Comparison of ENCODE assay signal across 9 cellular contexts in the genomic region with DNA sequence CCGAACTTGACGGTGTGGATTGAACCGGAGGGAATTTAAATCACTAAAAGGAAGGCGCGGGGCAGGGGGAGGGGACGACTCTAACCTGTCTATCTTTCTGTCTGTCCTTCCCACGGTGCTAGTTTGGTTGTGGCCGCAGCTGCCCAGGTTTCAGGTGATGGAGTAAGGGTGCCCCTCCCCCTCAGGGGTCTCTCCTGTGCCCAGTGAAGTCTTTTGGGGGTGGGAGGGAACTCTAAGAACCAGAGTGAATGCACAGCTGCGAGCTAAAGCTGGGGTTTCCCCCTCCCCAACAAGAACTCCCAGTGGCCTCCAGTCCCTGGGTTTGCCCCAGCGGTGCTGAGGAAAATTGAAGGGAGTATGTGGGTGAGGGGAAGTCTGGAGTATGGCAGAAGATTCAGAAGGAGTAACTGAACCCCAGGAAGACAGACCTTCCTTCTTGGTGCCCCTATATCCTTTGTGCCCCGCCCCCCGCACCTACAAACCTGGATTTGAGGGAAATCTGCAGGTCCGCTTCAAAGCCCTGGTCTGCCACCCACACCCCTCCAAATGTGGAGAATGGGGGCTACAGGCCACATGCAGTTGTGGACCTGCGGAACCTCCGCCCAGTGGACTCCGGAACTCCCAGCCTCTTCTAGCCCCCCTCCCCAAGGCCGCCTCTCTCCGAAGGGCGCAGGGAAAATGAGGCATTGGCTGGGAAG. TPM values are rescaled to one million over a fixed set of nuclear protein-coding genes. Genes with fewer than 3 reads are reported as not detected.
DNase-seq lines count a peak whose midpoint lies in the region; ATAC-seq, FAIRE-seq and TF ChIP-seq lines count a peak whose summit lies in the region.
"Had no signal": no experiment of that assay in that cellular context is flagged by ENCODE, and none has a peak within 500 bp of the region (broad histone marks: within the 10 kb centered on the region; RNA-seq: fewer than 3 reads in every experiment).

No MANE protein-coding gene starts in this region.

- intact Hi-C loops in endothelial cell of umbilical vein (cut with micrococcal nuclease) = no loop called here
- intact Hi-C loops in ovary (cut with DNase I) = loop anchor here in 1 of 4 donors (10.0 kb wide), 1 partner anchor 358 kb away; no protein-coding TSS in a partner anchor

- H3K9ac ChIP-seq in MM.1S (ENCODE audit: low read length) (peak overlapping the region; percentile 45; the same call in 1 of the 2 replicates), endothelial cell of umbilical vein (replicated peaks; ENCODE audit: extremely low read depth, insufficient read depth, low read length) (no peak overlapping the region)

- CTCF ChIA-PET in endothelial cell of umbilical vein (lab: Charles Lee) = interaction anchor here (0.6 to 3.7 kb wide), 4 partner anchors 10 to 211 kb away, joined by 3 to 17 read pairs (median 8); no protein-coding TSS in a partner anchor

- BruUV-seq in endothelial cell of umbilical vein (replicated peaks; lab: Mats Ljungman, UMichigan) = no TSS peak

- POLR2A ChIA-PET in endothelial cell of umbilical vein (lab: Charles Lee) = interaction anchor here (0.6 kb wide), 1 partner anchor 597 kb away, joined by 3 read pairs; no protein-coding TSS in a partner anchor

- TF ChIP-seq CTCF in MM.1S (IDR thresholded peaks at IDR 0.05; ENCODE audit: low read length) = no peak
- TF ChIP-seq CTCF in endothelial cell of umbilical vein (IDR thresholded peaks at IDR 0.05; ENCODE audit: extremely low read depth in 1 of 2, insufficient read depth in 1 of 2, low read depth in 1 of 2, low read length in 2 of 2) = no peak
- no peak for TF ChIP-seq CTCF in ovary (IDR thresholded peaks at IDR 0.05)

- H3K27ac ChIP-seq in MM.1S (ENCODE audit: low read length) (no peak overlapping the region), endothelial cell of umbilical vein (ENCODE audit: insufficient read depth, low read depth, low read length) (no peak overlapping the region), ovary (peak overlapping the region in 1 of 2 donors; percentile 72)

- no peak for FAIRE-seq in endothelial cell of umbilical vein (lab: Jason Lieb, UNC)

- in situ Hi-C loops in Caki2 (cut with HindIII; ENCODE audit: low pct_unique_long_range_greater_than_20kb, low sequenced_read_pairs) = no loop called here

- H3F3A ChIP-seq in MM.1S (ENCODE audit: insufficient read depth, low read length) = 0 out of 2 replicates have a peak, but pooled peaks cover 3% of the 10 kb centered on the region

- DNase-seq in Caki2 (ENCODE audit: low read depth) (peak; percentile 45), MM.1S (no peak), endothelial cell of umbilical vein (ENCODE audit: low read depth, low spot score) (no peak), ovary (peak in 1 of 5 donors; percentile 39), NCI-H1436 (lab: John Stamatoyannopoulos, UW) (no peak), DMS 273 (lab: John Stamatoyannopoulos, UW; ENCODE audit: unreplicated experiment) (no peak), SHP77 treated with DMSO at 0.1 percent for 48 hours (lab: John Stamatoyannopoulos, UW) (no peak)
- DNase-seq: head of caudate nucleus had no signal

- ATAC-seq in HG02763 (IDR thresholded peaks at IDR 0.05; ENCODE audit: unreplicated experiment) = no peak

- H3K36me3 ChIP-seq in MM.1S (replicated peaks; ENCODE audit: insufficient read depth, low read length) (no peaks in the 10 kb centered on the region), endothelial cell of umbilical vein (ENCODE audit: control insufficient read depth in 2 of 2, extremely low read depth in 1 of 2, insufficient read depth in 2 of 2, low read length in 2 of 2) (no peaks in the 10 kb centered on the region), ovary (no peaks in the 10 kb centered on the region)

- H3K9me1 ChIP-seq in endothelial cell of umbilical vein (replicated peaks; ENCODE audit: control insufficient read depth, extremely low read depth, insufficient read depth, low read length) = no peaks in the 10 kb centered on the region

- dilution Hi-C loops in endothelial cell of umbilical vein (cut with MboI; ENCODE audit: extremely low pct_ligation_motif_present, low sequenced_read_pairs) = no loop called here

- 65 to 82% (median 81%) methylated on average over 19 of the region's 19 CpGs for WGBS in ovary, 3 donors

- no peaks in the 10 kb centered on the region for H3K9me2 ChIP-seq in MM.1S (replicated peaks; ENCODE audit: insufficient read depth, low read length)

- H2AFZ ChIP-seq in MM.1S (ENCODE audit: low read length) = peak overlapping the region; percentile 96
- H2AFZ ChIP-seq in endothelial cell of umbilical vein (ENCODE audit: low read depth, low read length) = no peak overlapping the region

- H3K79me2 ChIP-seq in MM.1S (ENCODE audit: low read length) (no peaks in the 10 kb centered on the region), endothelial cell of umbilical vein (ENCODE audit: control insufficient read depth, insufficient read depth, low read length) (no peaks in the 10 kb centered on the region)

- H3K4me3 ChIP-seq in MM.1S (ENCODE audit: low read length) (peak overlapping the region; percentile 84), endothelial cell of umbilical vein (replicated peaks in 1 of 3; ENCODE audit: insufficient read depth in 1 of 3, low read depth in 1 of 3, low read length in 3 of 3) (peak overlapping the region in 1 of 3 experiments; percentile 23), ovary (peak overlapping the region; percentile 21)

- no peaks in the 10 kb centered on the region for H4K20me1 ChIP-seq in MM.1S (ENCODE audit: insufficient read depth, low read length)
- H4K20me1 ChIP-seq in endothelial cell of umbilical vein (replicated peaks; ENCODE audit: control insufficient read depth, extremely low read depth, insufficient read depth, low read length) = no peaks in the 10 kb centered on the region

- peaks cover 9% of the 10 kb centered on the region; the same call in 1 of the 2 replicates for H3K4me1 ChIP-seq in MM.1S (ENCODE audit: low read length)
- H3K4me1 ChIP-seq in endothelial cell of umbilical vein (ENCODE audit: control insufficient read depth, extremely low read depth, insufficient read depth, low read length) = no peaks in the 10 kb centered on the region
- peaks cover 9% of the 10 kb centered on the region for H3K4me1 ChIP-seq in ovary (ENCODE audit: insufficient read depth)

- H3K4me2 ChIP-seq in MM.1S (ENCODE audit: low read depth, low read length) = peak overlapping the region; percentile 99
- H3K4me2 ChIP-seq in endothelial cell of umbilical vein (ENCODE audit: insufficient read depth, low read length) = peak overlapping the region; percentile 16

- TF ChIP-seq EP300 in ovary (IDR thresholded peaks at IDR 0.05) = no peak

- H3K27me3 ChIP-seq in MM.1S (replicated peaks; ENCODE audit: insufficient read depth, low read length) (peaks cover 96% of the 10 kb centered on the region), endothelial cell of umbilical vein (ENCODE audit: control insufficient read depth in 2 of 2, insufficient read depth in 2 of 2, low read length in 2 of 2) (peaks cover 85 to 99% of the 10 kb centered on the region in 2 experiments), ovary (no peaks in the 10 kb centered on the region)

- TF ChIP-seq POLR2A in endothelial cell of umbilical vein (IDR thresholded peaks at IDR 0.05; ENCODE audit: low read depth, low read length) = no peak
- TF ChIP-seq POLR2A in ovary (IDR thresholded peaks at IDR 0.05) = no peak

- H3K9me3 ChIP-seq in MM.1S (replicated peaks; ENCODE audit: insufficient read depth, low read length) (no peaks in the 10 kb centered on the region), endothelial cell of umbilical vein (replicated peaks; ENCODE audit: control insufficient read depth, insufficient read depth, low read length) (no peaks in the 10 kb centered on the region), ovary (no peaks in the 10 kb centered on the region)

RNA-seq across cellular contexts. Expression of a gene that starts 3.6 kb away (rescaled TPM):
- total RNA-seq in Caki2 (2014; rRNA removed; shearing (Covaris generic); ENCODE audit: low replicate concordance) = 1.4 and 2.4 TPM in 2 replicates
- total RNA-seq in endothelial cell of umbilical vein = 0.21 and 0.40 TPM in 2 replicates
- polyA plus RNA-seq in endothelial cell of umbilical vein = 0.54 and 0.58 TPM in 2 replicates
- 0.32 and 0.35 TPM in 2 replicates for polyA plus RNA-seq in endothelial cell of umbilical vein (2011; cell fraction: cytosol; rRNA removed)
- 0.21 and 0.45 TPM in 2 replicates for polyA plus RNA-seq in endothelial cell of umbilical vein (2011; cell fraction: nucleus; rRNA removed)
- 6.3 and 11.9 TPM in 2 replicates for polyA plus RNA-seq in endothelial cell of umbilical vein (2012)
- polyA minus RNA-seq in endothelial cell of umbilical vein = not detected in 2 replicates
- 3.2 TPM for polyA minus RNA-seq in endothelial cell of umbilical vein (2011; cell fraction: cytosol; rRNA and poly(A)+ RNA removed)
- not detected in 2 replicates for polyA minus RNA-seq in endothelial cell of umbilical vein (2011; cell fraction: nucleus; rRNA and poly(A)+ RNA removed)
- 1 to 10 TPM in 2 of 7 donors, under 1 TPM in 4, not detected in 1; 0.26 to 3.9 (median 0.51) TPM for total RNA-seq in ovary
- 10 to 100 TPM in 1 of 2 donors, 1 to 10 TPM in 1; 3.4 to 15.0 TPM for polyA plus RNA-seq in ovary

RNA-seq across cellular contexts. Expression of a gene that starts 11.4 kb away (rescaled TPM):
- total RNA-seq in Caki2 (2014; rRNA removed; shearing (Covaris generic); ENCODE audit: low replicate concordance) = 6.5 and 38.1 TPM in 2 replicates
- 0.44 TPM in 1 of 2 replicates, not detected in the other for total RNA-seq in endothelial cell of umbilical vein
- polyA plus RNA-seq in endothelial cell of umbilical vein = 0.18 TPM in 2 replicates
- polyA plus RNA-seq in endothelial cell of umbilical vein (2011; cell fraction: cytosol; rRNA removed) = 0.13 and 0.18 TPM in 2 replicates
- polyA plus RNA-seq in endothelial cell of umbilical vein (2011; cell fraction: nucleus; rRNA removed) = 0.08 TPM in 1 of 2 replicates, not detected in the other
- polyA plus RNA-seq in endothelial cell of umbilical vein (2012) = 5.7 and 6.5 TPM in 2 replicates
- polyA minus RNA-seq in endothelial cell of umbilical vein = not detected in 2 replicates
- polyA minus RNA-seq in endothelial cell of umbilical vein (2011; cell fraction: cytosol; rRNA and poly(A)+ RNA removed) = 38.5 TPM
- polyA minus RNA-seq in endothelial cell of umbilical vein (2011; cell fraction: nucleus; rRNA and poly(A)+ RNA removed) = not detected in 2 replicates
- total RNA-seq in ovary = 1 to 10 TPM in 2 of 7 donors, under 1 TPM in 3, not detected in 2; 0.15 to 5.0 (median 0.23) TPM
- 10 to 100 TPM in 1 of 2 donors, 1 to 10 TPM in 1; 2.0 to 15.4 TPM for polyA plus RNA-seq in ovary

RNA-seq across cellular contexts. Expression of a gene that starts 12.4 kb away (rescaled TPM):
- not detected in 2 replicates for total RNA-seq in Caki2 (2014; rRNA removed; shearing (Covaris generic); ENCODE audit: low replicate concordance)
- total RNA-seq in endothelial cell of umbilical vein (0.35 TPM in 1 of 2 replicates, not detected in the other), ovary (10 to 100 TPM in 1 of 7 donors, 1 to 10 TPM in 5, under 1 TPM in 1; 0.34 to 13.9 (median 7.7) TPM)
- polyA plus RNA-seq in endothelial cell of umbilical vein (0.03 and 0.19 TPM in 2 replicates), ovary (10 to 100 TPM in 1 of 2 donors, 1 to 10 TPM in 1; 3.2 to 19.4 TPM)
- 0.03 and 0.11 TPM in 2 replicates for polyA plus RNA-seq in endothelial cell of umbilical vein (2011; cell fraction: cytosol; rRNA removed)
- polyA plus RNA-seq in endothelial cell of umbilical vein (2011; cell fraction: nucleus; rRNA removed) = 0.11 and 0.14 TPM in 2 replicates
- 2.8 and 3.8 TPM in 2 replicates for polyA plus RNA-seq in endothelial cell of umbilical vein (2012)
- 0.08 and 0.15 TPM in 2 replicates for polyA minus RNA-seq in endothelial cell of umbilical vein
- polyA minus RNA-seq in endothelial cell of umbilical vein (2011; cell fraction: cytosol; rRNA and poly(A)+ RNA removed) = not detected
- not detected in 2 replicates for polyA minus RNA-seq in endothelial cell of umbilical vein (2011; cell fraction: nucleus; rRNA and poly(A)+ RNA removed)

RNA-seq across cellular contexts. Expression of a gene that starts 21.6 kb away (rescaled TPM):
- total RNA-seq in Caki2 (2014; rRNA removed; shearing (Covaris generic); ENCODE audit: low replicate concordance) = not detected in 2 replicates
- total RNA-seq in endothelial cell of umbilical vein (not detected in 2 replicates), ovary (under 1 TPM in 2 of 7 donors, not detected in 5; 0.24 to 0.32 TPM)
- polyA plus RNA-seq in endothelial cell of umbilical vein (not detected in 2 replicates), ovary (1 to 10 TPM in 1 of 2 donors, under 1 TPM in 1; 0.02 to 1.2 TPM)
- polyA plus RNA-seq in endothelial cell of umbilical vein (2011; cell fraction: cytosol; rRNA removed) = not detected in 2 replicates
- not detected in 2 replicates for polyA plus RNA-seq in endothelial cell of umbilical vein (2011; cell fraction: nucleus; rRNA removed)
- not detected in 2 replicates for polyA plus RNA-seq in endothelial cell of umbilical vein (2012)
- polyA minus RNA-seq in endothelial cell of umbilical vein = not detected in 2 replicates
- polyA minus RNA-seq in endothelial cell of umbilical vein (2011; cell fraction: cytosol; rRNA and poly(A)+ RNA removed) = 1.0 TPM
- not detected in 2 replicates for polyA minus RNA-seq in endothelial cell of umbilical vein (2011; cell fraction: nucleus; rRNA and poly(A)+ RNA removed)

RNA-seq across cellular contexts. Expression of a gene that starts 23.4 kb away (rescaled TPM):
- not detected in 2 replicates for total RNA-seq in Caki2 (2014; rRNA removed; shearing (Covaris generic); ENCODE audit: low replicate concordance)
- not detected in 2 replicates for total RNA-seq in endothelial cell of umbilical vein
- polyA plus RNA-seq in endothelial cell of umbilical vein = not detected in 2 replicates
- polyA plus RNA-seq in endothelial cell of umbilical vein (2011; cell fraction: cytosol; rRNA removed) = not detected in 2 replicates
- not detected in 2 replicates for polyA plus RNA-seq in endothelial cell of umbilical vein (2011; cell fraction: nucleus; rRNA removed)
- not detected in 2 replicates for polyA plus RNA-seq in endothelial cell of umbilical vein (2012)
- polyA minus RNA-seq in endothelial cell of umbilical vein = not detected in 2 replicates
- polyA minus RNA-seq in endothelial cell of umbilical vein (2011; cell fraction: cytosol; rRNA and poly(A)+ RNA removed) = 9.5 TPM
- polyA minus RNA-seq in endothelial cell of umbilical vein (2011; cell fraction: nucleus; rRNA and poly(A)+ RNA removed) = not detected in 2 replicates
- 1 to 10 TPM in 1 of 7 donors, not detected in 6; 1.1 TPM for total RNA-seq in ovary
- polyA plus RNA-seq in ovary = under 1 TPM in 1 of 2 donors, not detected in 1; 0.12 TPM
